In genomic region chr19:6516659-6517291, GRCh38 we compare ENCODE assay signal across 1 cellular context.
TF ChIP-seq lines count a peak whose summit lies in the region.

No MANE protein-coding gene starts in this region.

TF ChIP-seq in HepG2, 621 proteins besides CTCF, POLR2A, EP300 and RAD21 (continued from another document and continues in another):
- TF ChIP-seq FOXC1 (CRISPR knock-in tag; IDR thresholded peaks at IDR 0.05; ENCODE audit: borderline replicate concordance): 0 out of 2 replicates have a peak, but pooled peaks have one; percentile 38
- no peak for TF ChIP-seq ZBTB40 (IDR thresholded peaks at IDR 0.05)
- no peak for TF ChIP-seq ZBTB40 (CRISPR knock-in tag; IDR thresholded peaks at IDR 0.05)
- TF ChIP-seq ZNF605 (CRISPR knock-in tag; IDR thresholded peaks at IDR 0.05): peak; percentile 68
- TF ChIP-seq E2F5 (CRISPR knock-in tag; conservative IDR thresholded peaks at IDR 0.05): no peak
- TF ChIP-seq PHF20 (CRISPR knock-in tag; IDR thresholded peaks at IDR 0.05): no peak
- no peak for TF ChIP-seq NFKBIZ (CRISPR knock-in tag; IDR thresholded peaks at IDR 0.05)
- TF ChIP-seq, protein P1, sequence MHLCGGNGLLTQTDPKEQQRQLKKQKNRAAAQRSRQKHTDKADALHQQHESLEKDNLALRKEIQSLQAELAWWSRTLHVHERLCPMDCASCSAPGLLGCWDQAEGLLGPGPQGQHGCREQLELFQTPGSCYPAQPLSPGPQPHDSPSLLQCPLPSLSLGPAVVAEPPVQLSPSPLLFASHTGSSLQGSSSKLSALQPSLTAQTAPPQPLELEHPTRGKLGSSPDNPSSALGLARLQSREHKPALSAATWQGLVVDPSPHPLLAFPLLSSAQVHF (CRISPR knock-in tag; IDR thresholded peaks at IDR 0.05): no peak
- TF ChIP-seq ZNF749 (CRISPR knock-in tag; IDR thresholded peaks at IDR 0.05; ENCODE audit: borderline replicate concordance): no peak
- no peak; the same call in 1 of the 2 replicates for TF ChIP-seq SP2 (CRISPR knock-in tag; IDR thresholded peaks at IDR 0.05)
- 0 out of 2 replicates have a peak, but pooled peaks have one; percentile 58 for TF ChIP-seq ZNF280D (CRISPR knock-in tag; IDR thresholded peaks at IDR 0.05)
- TF ChIP-seq SP5 (CRISPR knock-in tag; IDR thresholded peaks at IDR 0.05; ENCODE audit: borderline replicate concordance, low read depth): no peak
- no peak for TF ChIP-seq MYNN (CRISPR knock-in tag; IDR thresholded peaks at IDR 0.05; ENCODE audit: low read depth)
- TF ChIP-seq ZNF710 (CRISPR knock-in tag; IDR thresholded peaks at IDR 0.05; ENCODE audit: borderline replicate concordance): no peak
- TF ChIP-seq PHF8 (CRISPR knock-in tag; IDR thresholded peaks at IDR 0.05): peak; percentile 53
- TF ChIP-seq ZBTB7A (CRISPR knock-in tag; IDR thresholded peaks at IDR 0.05): 0 out of 2 replicates have a peak, but pooled peaks have one; percentile 14
- no peak for TF ChIP-seq PHF5A (CRISPR knock-in tag; IDR thresholded peaks at IDR 0.05; ENCODE audit: low read depth, unreplicated experiment)
- TF ChIP-seq ZFP1 (CRISPR knock-in tag; IDR thresholded peaks at IDR 0.05): 0 out of 2 replicates have a peak, but pooled peaks have one; percentile 18
- no peak for TF ChIP-seq ZNF382 (CRISPR knock-in tag; IDR thresholded peaks at IDR 0.05; ENCODE audit: borderline replicate concordance)
- TF ChIP-seq GLI4 (CRISPR knock-in tag; IDR thresholded peaks at IDR 0.05; ENCODE audit: borderline replicate concordance): no peak
- TF ChIP-seq ZBTB4 (CRISPR knock-in tag; IDR thresholded peaks at IDR 0.05; ENCODE audit: borderline replicate concordance): 0 out of 2 replicates have a peak, but pooled peaks have one; percentile 40
- TF ChIP-seq, protein P2, sequence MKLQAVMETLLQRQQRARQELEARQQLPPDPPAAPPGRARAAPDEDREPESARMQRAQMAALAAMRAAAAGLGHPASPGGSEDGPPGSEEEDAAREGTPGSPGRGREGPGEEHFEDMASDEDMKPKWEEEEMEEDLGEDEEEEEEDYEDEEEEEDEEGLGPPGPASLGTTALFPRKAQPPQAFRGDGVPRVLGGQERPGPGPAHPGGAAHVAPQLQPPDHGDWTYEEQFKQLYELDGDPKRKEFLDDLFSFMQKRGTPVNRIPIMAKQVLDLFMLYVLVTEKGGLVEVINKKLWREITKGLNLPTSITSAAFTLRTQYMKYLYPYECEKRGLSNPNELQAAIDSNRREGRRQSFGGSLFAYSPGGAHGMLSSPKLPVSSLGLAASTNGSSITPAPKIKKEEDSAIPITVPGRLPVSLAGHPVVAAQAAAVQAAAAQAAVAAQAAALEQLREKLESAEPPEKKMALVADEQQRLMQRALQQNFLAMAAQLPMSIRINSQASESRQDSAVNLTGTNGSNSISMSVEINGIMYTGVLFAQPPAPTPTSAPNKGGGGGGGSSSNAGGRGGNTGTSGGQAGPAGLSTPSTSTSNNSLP (IDR thresholded peaks at IDR 0.05; ENCODE audit: low read depth, low read length): no peak
- no peak; the same call in 1 of the 2 replicates for TF ChIP-seq BCL3 (CRISPR knock-in tag; IDR thresholded peaks at IDR 0.05)
- no peak for TF ChIP-seq POGZ (CRISPR knock-in tag; IDR thresholded peaks at IDR 0.05)
- TF ChIP-seq ZNF816 (CRISPR knock-in tag; IDR thresholded peaks at IDR 0.05; ENCODE audit: borderline replicate concordance): no peak
- TF ChIP-seq YEATS2 (CRISPR knock-in tag; IDR thresholded peaks at IDR 0.05; ENCODE audit: borderline replicate concordance): peak; percentile 31; the same call in 1 of the 2 replicates
- no peak; the same call in 1 of the 2 replicates for TF ChIP-seq ZNF614 (CRISPR knock-in tag; IDR thresholded peaks at IDR 0.05; ENCODE audit: borderline replicate concordance)
- 0 out of 2 replicates have a peak, but pooled peaks have one; percentile 50 for TF ChIP-seq FUBP1 (CRISPR knock-in tag; IDR thresholded peaks at IDR 0.05; ENCODE audit: borderline replicate concordance)
- no peak for TF ChIP-seq ZFP36 (IDR thresholded peaks at IDR 0.05; ENCODE audit: borderline replicate concordance, low read depth, low read length, partially characterized antibody)
